20 cellular contexts compared by ENCODE assay signal in the genomic region with DNA sequence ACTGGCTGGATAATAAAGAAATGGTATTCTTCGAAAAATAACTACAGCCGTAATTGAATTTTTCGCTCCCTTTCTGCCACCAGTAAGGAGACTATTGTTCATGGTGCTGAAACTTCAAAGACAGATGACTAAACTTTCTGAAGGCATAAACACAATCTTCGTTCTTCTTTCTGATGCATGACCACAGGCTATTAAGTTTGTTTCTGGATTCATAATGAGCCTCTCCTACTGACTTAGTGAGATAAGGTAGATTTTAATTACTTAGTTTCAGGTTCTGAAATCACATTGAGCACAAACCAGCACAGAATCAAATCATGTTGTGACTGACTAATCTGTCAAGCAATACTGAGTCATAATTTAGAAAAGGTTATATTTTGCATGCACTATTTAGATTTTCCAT.
DNase-seq lines count a peak whose midpoint lies in the region; ATAC-seq and TF ChIP-seq lines count a peak whose summit lies in the region.
"Had no signal": no experiment of that assay in that cellular context is flagged by ENCODE, and none has a peak within 500 bp of the region (broad histone marks: within the 10 kb centered on the region; RNA-seq: fewer than 3 reads in every experiment).

No MANE protein-coding gene starts in this region.

- dilution Hi-C loops in mammary epithelial cell (cut with HindIII; ENCODE audit: low sequenced_read_pairs), result no loop called here

- no peak overlapping the region for H3K4me2 ChIP-seq in mammary epithelial cell (ENCODE audit: insufficient read depth, low read depth, low read length)
- H3K4me2 ChIP-seq in PC-3 (ENCODE audit: low read length), result no peak overlapping the region
- no peak overlapping the region for H3K4me2 ChIP-seq in mesendoderm (ENCODE audit: low read length)
- H3K4me2 ChIP-seq: BLaER1 had no signal

- no peaks in the 10 kb centered on the region for H3K9me3 Mint-ChIP-seq in activated CD8-positive, alpha-beta T cell treated with anti-CD3 and anti-CD28 coated beads, Interleukin-2, amount 10 ng/mL, durations not matched to agents 7 days and 5 days (ENCODE audit: insufficient read depth)

- no peak overlapping the region for H4K5ac ChIP-seq in mesendoderm (ENCODE audit: low read length)

- no peak overlapping the region for H3K4me3 ChIP-seq in mammary epithelial cell (replicated peaks in 1 of 3; ENCODE audit: insufficient read depth in 1 of 3, low read depth in 2 of 3, low read length in 3 of 3)
- H3K4me3 ChIP-seq in breast epithelium, result no peak overlapping the region
- H3K4me3 ChIP-seq in PC-3 (ENCODE audit: low read length), result no peak overlapping the region
- H3K4me3 ChIP-seq in tibial nerve, result no peak overlapping the region
- no peak overlapping the region for H3K4me3 ChIP-seq in uterus
- no peak overlapping the region for H3K4me3 ChIP-seq in mesendoderm (ENCODE audit: low read length)
- H3K4me3 ChIP-seq: BLaER1, GM23248 had no signal

- in situ Hi-C loops in mammary epithelial cell (cut with MboI; ENCODE audit: low sequenced_read_pairs in 2 of 2), result no loop called here

- no peak overlapping the region for H3K18ac ChIP-seq in mesendoderm (ENCODE audit: low read length)

- H3K4me1 ChIP-seq in mammary epithelial cell (ENCODE audit: insufficient read depth, low read length) (no peaks in the 10 kb centered on the region), breast epithelium (no peaks in the 10 kb centered on the region), PC-3 (ENCODE audit: insufficient read depth, low read length) (no peaks in the 10 kb centered on the region), tibial nerve (no peaks in the 10 kb centered on the region), uterus (no peaks in the 10 kb centered on the region), mesendoderm (ENCODE audit: control insufficient read depth, low read depth, low read length) (no peaks in the 10 kb centered on the region)
- H3K4me1 ChIP-seq: BLaER1 had no signal

- BruUV-seq in mammary epithelial cell (replicated peaks; lab: Mats Ljungman, UMichigan) (no TSS peak), PC-3 (replicated peaks; lab: Mats Ljungman, UMichigan) (no TSS peak)

- POLR2A ChIA-PET in PC-3 (lab: Charles Lee; ENCODE audit: unreplicated experiment), result no interaction called here
- POLR2A ChIA-PET in activated CD8-positive, alpha-beta T cell treated with anti-CD3 and anti-CD28 coated beads, Interleukin-2, amount 10 ng/mL, durations not matched to agents 7 days and 5 days (lab: Charles Lee), result no interaction called here

- no peak overlapping the region for H2BK120ac ChIP-seq in mesendoderm (ENCODE audit: low read depth, low read length)

- H3K27ac Mint-ChIP-seq in activated CD8-positive, alpha-beta T cell treated with anti-CD3 and anti-CD28 coated beads, Interleukin-2, amount 10 ng/mL, durations not matched to agents 7 days and 5 days, result no peak overlapping the region
- H3K27ac Mint-ChIP-seq: B cell; CD4-positive, CD25-positive, alpha-beta regulatory T cell; CD8-positive, alpha-beta T cell had no signal

- H4K20me1 ChIP-seq in mammary epithelial cell (ENCODE audit: insufficient read depth, low read length) (no peaks in the 10 kb centered on the region), PC-3 (ENCODE audit: low read length) (no peaks in the 10 kb centered on the region)
- H4K20me1 ChIP-seq: BLaER1 had no signal

- H2AK5ac ChIP-seq in mesendoderm (ENCODE audit: low read length), result no peak overlapping the region

- TF ChIP-seq EP300 in tibial nerve (IDR thresholded peaks at IDR 0.05), result no peak

- H3K36me3 Mint-ChIP-seq in activated CD8-positive, alpha-beta T cell treated with anti-CD3 and anti-CD28 coated beads, Interleukin-2, amount 10 ng/mL, durations not matched to agents 7 days and 5 days (ENCODE audit: low read depth), result no peaks in the 10 kb centered on the region
- H3K36me3 Mint-ChIP-seq: CD4-positive, CD25-positive, alpha-beta regulatory T cell; CD8-positive, alpha-beta T cell had no signal

- H3K36me3 ChIP-seq in mammary epithelial cell (ENCODE audit: insufficient read depth, low read length), result no peaks in the 10 kb centered on the region
- H3K36me3 ChIP-seq in breast epithelium, result peaks cover 5% of the 10 kb centered on the region
- no peaks in the 10 kb centered on the region for H3K36me3 ChIP-seq in PC-3 (ENCODE audit: low read depth, low read length)
- H3K36me3 ChIP-seq in tibial nerve, result no peaks in the 10 kb centered on the region
- no peaks in the 10 kb centered on the region for H3K36me3 ChIP-seq in uterus
- H3K36me3 ChIP-seq in mesendoderm (ENCODE audit: control insufficient read depth, insufficient read depth, low read length), result no peaks in the 10 kb centered on the region
- H3K36me3 ChIP-seq: BLaER1 had no signal

- TF ChIP-seq CTCF in mammary epithelial cell (conservative IDR thresholded peaks at IDR 0.05 in 1 of 2, IDR thresholded peaks at IDR 0.05 in 1 of 2; ENCODE audit: extremely low read depth in 1 of 2, insufficient read depth in 1 of 2, low read depth in 1 of 2, low read length in 2 of 2) (no peak), breast epithelium (IDR thresholded peaks at IDR 0.05) (no peak), PC-3 (conservative IDR thresholded peaks at IDR 0.05; ENCODE audit: low read depth, low read length) (no peak), tibial nerve (IDR thresholded peaks at IDR 0.05) (no peak), uterus (IDR thresholded peaks at IDR 0.05) (no peak)

- ATAC-seq in GM19463 (IDR thresholded peaks at IDR 0.05; ENCODE audit: unreplicated experiment) (peak; percentile 36), PC-3 (no peak)
- no peak for ATAC-seq in activated CD8-positive, alpha-beta T cell treated with anti-CD3 and anti-CD28 coated beads, Interleukin-2, amount 10 ng/mL, durations not matched to agents 7 days and 5 days
- ATAC-seq: CD8-positive, alpha-beta T cell had no signal

- H2AFZ ChIP-seq in mammary epithelial cell (ENCODE audit: low read depth, low read length) (no peak overlapping the region), PC-3 (ENCODE audit: low read length) (no peak overlapping the region)
- H2AFZ ChIP-seq: GM23248 had no signal

- 23% methylated on average over 4 of the region's 4 CpGs for WGBS in mammary epithelial cell (ENCODE audit: low coverage, missing lambda C conversion rate)
- WGBS in tibial nerve, 2 donors, result 78 to 80% methylated on average over 4 of the region's 4 CpGs
- no CpG with 5 or more reads among the region's 4 CpGs for WGBS in mesendoderm (ENCODE audit: extremely low coverage, insufficient coverage, low lambda C conversion rate)

- no peaks in the 10 kb centered on the region for H3K27me3 ChIP-seq in mammary epithelial cell (ENCODE audit: insufficient read depth, low read length)
- H3K27me3 ChIP-seq in breast epithelium, result no peaks in the 10 kb centered on the region
- H3K27me3 ChIP-seq in PC-3 (ENCODE audit: low read length), result peaks cover 14% of the 10 kb centered on the region; the same call in 1 of the 2 replicates
- no peaks in the 10 kb centered on the region for H3K27me3 ChIP-seq in tibial nerve
- no peaks in the 10 kb centered on the region for H3K27me3 ChIP-seq in uterus
- no peaks in the 10 kb centered on the region for H3K27me3 ChIP-seq in mesendoderm (ENCODE audit: insufficient read depth, low read length, poor library complexity)
- H3K27me3 ChIP-seq: BLaER1 had no signal

- DNase-seq in mammary epithelial cell (no peak), breast epithelium (ENCODE audit: low spot score in 2 of 2) (no peak), PC-3 (peak; percentile 7), tibial nerve (ENCODE audit: low spot score in 2 of 2) (no peak), uterus (no peak), mesendoderm (no peak)
- DNase-seq in activated CD8-positive, alpha-beta T cell treated with anti-CD3 and anti-CD28 coated beads, Interleukin-2, amount 10 ng/mL, durations not matched to agents 7 days and 5 days, result no peak
- DNase-seq: Caco-2; CD4-positive, CD25-positive, alpha-beta regulatory T cell; CD8-positive, alpha-beta T cell; DMS153; DND-41; GM23248; H7; HCEC 1CT had no signal

- H3K79me2 ChIP-seq in mammary epithelial cell (ENCODE audit: insufficient read depth, low read length) (no peaks in the 10 kb centered on the region), PC-3 (ENCODE audit: low read length) (no peaks in the 10 kb centered on the region), mesendoderm (ENCODE audit: control insufficient read depth, insufficient read depth, low read length) (no peaks in the 10 kb centered on the region)

- TF ChIP-seq POLR2A in breast epithelium (IDR thresholded peaks at IDR 0.05), result no peak
- no peak for TF ChIP-seq POLR2A in tibial nerve (IDR thresholded peaks at IDR 0.05)
- no peak for TF ChIP-seq POLR2A in uterus (IDR thresholded peaks at IDR 0.05)

- no peak overlapping the region for H3K56ac ChIP-seq in mesendoderm (ENCODE audit: low read length)

- H3K27ac ChIP-seq in mammary epithelial cell (ENCODE audit: insufficient read depth, low read depth, low read length) (no peak overlapping the region), breast epithelium (no peak overlapping the region), PC-3 (ENCODE audit: low read length) (no peak overlapping the region), tibial nerve (no peak overlapping the region), uterus (no peak overlapping the region), mesendoderm (ENCODE audit: low read depth, low read length) (no peak overlapping the region)
- H3K27ac ChIP-seq: 22Rv1, BLaER1, C4-2B, GM23248 had no signal

- no peak overlapping the region for H3K23ac ChIP-seq in mesendoderm (ENCODE audit: low read length)

- H3K9me2 ChIP-seq in PC-3 (replicated peaks; ENCODE audit: low read length), result no peaks in the 10 kb centered on the region

- no peak overlapping the region for H3K4ac ChIP-seq in mesendoderm (ENCODE audit: low read depth, low read length)

- H3K4me3 Mint-ChIP-seq in activated CD8-positive, alpha-beta T cell treated with anti-CD3 and anti-CD28 coated beads, Interleukin-2, amount 10 ng/mL, durations not matched to agents 7 days and 5 days, result no peak overlapping the region
- H3K4me3 Mint-ChIP-seq: B cell; CD4-positive, CD25-positive, alpha-beta regulatory T cell; CD8-positive, alpha-beta T cell had no signal

- intact Hi-C loops in mammary epithelial cell (cut with micrococcal nuclease) (no loop called here), breast epithelium (cut with DNase I; ENCODE audit: low total_unique reads) (no loop called here), PC-3 (cut with micrococcal nuclease) (no loop called here), uterus (cut with DNase I; ENCODE audit: low total_unique reads) (no loop called here)

- H3K9ac ChIP-seq in mammary epithelial cell (ENCODE audit: insufficient read depth, low read length) (peak overlapping the region; percentile 1), PC-3 (ENCODE audit: low read length) (no peak overlapping the region), mesendoderm (ENCODE audit: low read length) (no peak overlapping the region)
- H3K9ac ChIP-seq: BLaER1, GM23248 had no signal

- H3K79me1 ChIP-seq in mesendoderm (ENCODE audit: low read length), result no peaks in the 10 kb centered on the region

- H2BK15ac ChIP-seq in mesendoderm (replicated peaks; ENCODE audit: low read depth), result no peak overlapping the region

- H3K27me3 Mint-ChIP-seq in activated CD8-positive, alpha-beta T cell treated with anti-CD3 and anti-CD28 coated beads, Interleukin-2, amount 10 ng/mL, durations not matched to agents 7 days and 5 days (ENCODE audit: low read depth), result no peaks in the 10 kb centered on the region
- H3K27me3 Mint-ChIP-seq: B cell; CD4-positive, CD25-positive, alpha-beta regulatory T cell had no signal

- H3F3A ChIP-seq in PC-3 (ENCODE audit: low read length, unreplicated experiment), result no peaks in the 10 kb centered on the region

- CTCF ChIA-PET in mammary epithelial cell (lab: Charles Lee; ENCODE audit: low non-redundant PET), result no interaction called here
- CTCF ChIA-PET in PC-3 (lab: Charles Lee), result no interaction called here
- CTCF ChIA-PET in activated CD8-positive, alpha-beta T cell treated with anti-CD3 and anti-CD28 coated beads, Interleukin-2, amount 10 ng/mL, durations not matched to agents 7 days and 5 days (lab: Charles Lee), result no interaction called here

- no peak overlapping the region for H4K8ac ChIP-seq in mesendoderm (ENCODE audit: low read depth, low read length)

- no peak overlapping the region for H2BK5ac ChIP-seq in mesendoderm (ENCODE audit: low read length)

- H3K9me3 ChIP-seq in mammary epithelial cell (replicated peaks; ENCODE audit: insufficient read depth, low read length) (no peaks in the 10 kb centered on the region), breast epithelium (no peaks in the 10 kb centered on the region), PC-3 (ENCODE audit: low read length) (no peaks in the 10 kb centered on the region), tibial nerve (no peaks in the 10 kb centered on the region), uterus (no peaks in the 10 kb centered on the region)
- H3K9me3 ChIP-seq: BLaER1, Caco-2 had no signal

- no peaks in the 10 kb centered on the region for H3K4me1 Mint-ChIP-seq in activated CD8-positive, alpha-beta T cell treated with anti-CD3 and anti-CD28 coated beads, Interleukin-2, amount 10 ng/mL, durations not matched to agents 7 days and 5 days (ENCODE audit: low read depth)
- H3K4me1 Mint-ChIP-seq: B cell; CD4-positive, CD25-positive, alpha-beta regulatory T cell had no signal
